ENCODE assay signal across 12 cellular contexts in genomic region chr6:116834526-116834925, GRCh38. TPM values are rescaled to one million over a fixed set of nuclear protein-coding genes. Genes with fewer than 3 reads are reported as not detected.
A peak's percentile ranks its signal among the peaks of the same experiment; 100 is the strongest.
DNase-seq lines count a peak whose midpoint lies in the region; FAIRE-seq and TF ChIP-seq lines count a peak whose summit lies in the region.
"Not testable (repeated sequence)": the region's sequence is repeated elsewhere in the genome, so short reads cannot be mapped to it uniquely, and the experiment has no call there.
"Had no signal": no experiment of that assay in that cellular context is flagged by ENCODE, and none has a peak within 500 bp of the region (broad histone marks: within the 10 kb centered on the region; RNA-seq: fewer than 3 reads in every experiment).

No MANE protein-coding gene starts in this region.

- TF ChIP-seq CTCF in HEK293 (tag by site-specific recombination; IDR thresholded peaks at IDR 0.05): not testable (repeated sequence)

- CTCF ChIA-PET in HEK293 (lab: Yijun Ruan, JAX): interaction anchor here (0.9 kb wide), 1 partner anchor 24 kb away, joined by 3 read pairs; no protein-coding TSS in a partner anchor

- FAIRE-seq in frontal cortex (lab: Jason Lieb, UNC): peak; percentile 13

- H3K9me3 ChIP-seq in HEK293 (ENCODE audit: control insufficient read depth, insufficient read depth, low read depth, low read length): not testable (repeated sequence)

- POLR2A ChIA-PET in HEK293 (lab: Yijun Ruan, JAX): not testable (repeated sequence)

- not testable (repeated sequence) for DNase-seq in frontal cortex (ENCODE audit: low spot score in 2 of 2)

- not testable (repeated sequence) for H3K4me1 ChIP-seq in HEK293 (ENCODE audit: control insufficient read depth, insufficient read depth, low read length)

- not testable (repeated sequence) for H3K36me3 ChIP-seq in HEK293 (ENCODE audit: control insufficient read depth in 2 of 2, insufficient read depth in 1 of 2, low read length in 2 of 2)

- H3K27ac ChIP-seq in HEK293 (ENCODE audit: extremely low read depth, low read depth, low read length): not testable (repeated sequence)

- not testable (repeated sequence) for H3K4me3 ChIP-seq in HEK293 (ENCODE audit: low read depth, low read length)

TF ChIP-seq in HEK293, 187 proteins besides CTCF, POLR2A, EP300 and RAD21:
- TF ChIP-seq ZNF580 (tag by site-specific recombination; IDR thresholded peaks at IDR 0.05): peak; percentile 67; the same call in 1 of the 2 replicates
- TF ChIP-seq ZNF146 (tag by site-specific recombination; IDR thresholded peaks at IDR 0.05): peak; percentile 85

RNA-seq across cellular contexts. Expression of gene GPRC6A, which starts 5.6 kb away (rescaled TPM):
- total RNA-seq in frontal cortex: not detected
- total RNA-seq: A172; A673; B cell; Calu3; CD4-positive, alpha-beta memory T cell; CD4-positive, alpha-beta T cell; CD4-positive, CD25-positive, alpha-beta regulatory T cell; CD8-positive, alpha-beta memory T cell; CD8-positive, alpha-beta T cell; Daoy had no signal

RNA-seq across cellular contexts. Expression of gene RFX6, which starts 42.5 kb away (rescaled TPM):
- not detected for total RNA-seq in frontal cortex
- total RNA-seq: A172; A673; B cell; Calu3; CD4-positive, alpha-beta memory T cell; CD4-positive, alpha-beta T cell; CD4-positive, CD25-positive, alpha-beta regulatory T cell; CD8-positive, alpha-beta memory T cell; CD8-positive, alpha-beta T cell; Daoy had no signal
